Comparison of ENCODE assay signal across 8 cellular contexts in the genomic region with DNA sequence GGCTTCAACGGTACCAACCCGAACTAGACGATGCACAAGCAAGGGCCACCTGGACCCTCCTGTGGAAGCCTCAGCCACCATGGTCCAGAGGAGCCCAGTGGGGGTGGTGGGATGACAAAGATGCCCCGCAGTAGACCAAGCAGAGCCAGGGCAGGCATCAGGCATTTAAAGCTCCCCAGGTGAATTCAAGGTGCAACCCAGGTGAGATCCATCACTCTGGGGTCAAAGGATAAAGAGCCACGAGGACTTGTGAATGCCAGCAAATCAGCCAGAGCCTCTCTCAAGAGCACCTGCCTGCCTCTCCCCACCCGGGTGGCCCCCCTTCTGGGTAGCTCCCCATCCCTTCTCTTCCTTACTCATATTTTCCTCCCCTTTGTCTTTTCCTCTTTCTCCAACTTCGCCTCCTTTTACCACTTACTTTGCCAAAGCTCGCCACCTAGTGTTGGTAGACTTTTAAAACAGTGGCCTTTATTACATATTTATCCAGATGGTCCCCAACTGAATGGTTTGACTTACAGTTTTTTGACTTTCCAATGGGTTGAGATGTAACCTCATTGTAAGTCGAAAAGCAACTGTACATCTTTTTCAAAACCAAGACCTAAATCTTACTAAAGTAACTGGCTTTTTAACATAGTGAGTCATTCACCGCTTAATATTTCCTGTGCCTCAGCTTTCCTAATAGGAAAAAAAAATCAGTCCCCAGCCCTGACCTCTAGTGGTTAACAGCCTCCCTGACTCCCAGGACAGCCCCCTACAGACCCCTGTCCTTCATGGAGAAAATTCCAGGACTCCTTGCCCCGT. TPM values are rescaled to one million over a fixed set of nuclear protein-coding genes. Genes with fewer than 3 reads are reported as not detected.
DNase-seq lines count a peak whose midpoint lies in the region; ATAC-seq and TF ChIP-seq lines count a peak whose summit lies in the region.

No MANE protein-coding gene starts in this region.

- H3K27me3 ChIP-seq in SU-DHL-6 (ENCODE audit: low read length): no peaks in the 10 kb centered on the region
- H3K27me3 ChIP-seq in esophagus squamous epithelium: no peaks in the 10 kb centered on the region
- no peaks in the 10 kb centered on the region for H3K27me3 ChIP-seq in neural cell (ENCODE audit: insufficient read depth, low read depth, low read length)

- TF ChIP-seq CTCF in SU-DHL-6 (IDR thresholded peaks at IDR 0.05; ENCODE audit: insufficient read depth, low read length, poor library complexity, severe bottlenecking) (peak; percentile 65), esophagus squamous epithelium (IDR thresholded peaks at IDR 0.05) (peak; percentile 21 to 72 (median 52)), neural cell (IDR thresholded peaks at IDR 0.05; ENCODE audit: poor library complexity, severe bottlenecking) (peak; percentile 70)

- H3K27ac ChIP-seq in SU-DHL-6 (ENCODE audit: low read depth, low read length) (no peak overlapping the region), esophagus squamous epithelium (no peak overlapping the region), neural cell (ENCODE audit: low read length) (no peak overlapping the region)

- TF ChIP-seq RAD21 in neural cell (conservative IDR thresholded peaks at IDR 0.05): peak; percentile 69

- H3K4me3 ChIP-seq in SU-DHL-6 (ENCODE audit: insufficient read depth, low read length, poor library complexity, severe bottlenecking) (no peak overlapping the region), esophagus squamous epithelium (no peak overlapping the region), neural cell (ENCODE audit: low read length) (no peak overlapping the region)

- H3F3A ChIP-seq in SU-DHL-6 (ENCODE audit: insufficient read depth) (no peaks in the 10 kb centered on the region), neural cell (ENCODE audit: insufficient read depth, low read length, poor library complexity, severe bottlenecking) (no peaks in the 10 kb centered on the region)

- no peak for ATAC-seq in HG02970 (IDR thresholded peaks at IDR 0.05; ENCODE audit: low FRiP score, unreplicated experiment)

- H3K4me2 ChIP-seq in SU-DHL-6 (ENCODE audit: low read depth, low read length, poor library complexity, severe bottlenecking) (no peak overlapping the region), neural cell (ENCODE audit: low read length) (no peak overlapping the region)

- H3K36me3 ChIP-seq in SU-DHL-6 (ENCODE audit: low read length) (no peaks in the 10 kb centered on the region), esophagus squamous epithelium (no peaks in the 10 kb centered on the region), neural cell (ENCODE audit: insufficient read depth, low read length) (no peaks in the 10 kb centered on the region)

- H4K20me1 ChIP-seq in SU-DHL-6 (ENCODE audit: low read depth, low read length) (no peaks in the 10 kb centered on the region), neural cell (ENCODE audit: insufficient read depth) (no peaks in the 10 kb centered on the region)

- H3K4me1 ChIP-seq in esophagus squamous epithelium: peaks cover 0 to 9% (median 0%) of the 10 kb centered on the region in 3 donors

- H3K9ac ChIP-seq in SU-DHL-6 (ENCODE audit: low read length) (no peak overlapping the region), neural cell (ENCODE audit: low read length) (no peak overlapping the region)

- peak; percentile 25 for DNase-seq in activated CD4-positive, CD25-positive, alpha-beta regulatory T cell treated with anti-CD3 and anti-CD28 coated beads, Interleukin-2, amount 50 U/mL, for 72 hours
- no peak for DNase-seq in activated CD4-positive, CD25-positive, alpha-beta regulatory T cell (lab: John Stamatoyannopoulos, UW)
- DNase-seq in Kasumi-1 (lab: John Stamatoyannopoulos, UW): peak; percentile 38 to 52
- DNase-seq in esophagus squamous epithelium (lab: John Stamatoyannopoulos, UW): no peak
- no peak for DNase-seq in mucosa of gallbladder (ENCODE audit: low spot score)

- intact Hi-C loops in esophagus squamous epithelium (cut with DNase I): loop anchor here (5.0 to 10.0 kb wide), 2 partner anchors 55 to 153 kb away; no protein-coding TSS in a partner anchor

- H2AFZ ChIP-seq in SU-DHL-6 (ENCODE audit: low read depth, low read length, severe bottlenecking) (no peak overlapping the region), neural cell (ENCODE audit: low read depth, low read length) (no peak overlapping the region)

- H3K9me2 ChIP-seq in SU-DHL-6 (replicated peaks; ENCODE audit: insufficient read depth, low read length) (no peaks in the 10 kb centered on the region), neural cell (ENCODE audit: insufficient read depth, low read length) (no peaks in the 10 kb centered on the region)

- H3K9me3 ChIP-seq in SU-DHL-6 (ENCODE audit: insufficient read depth, low read length) (no peaks in the 10 kb centered on the region), esophagus squamous epithelium (no peaks in the 10 kb centered on the region), neural cell (ENCODE audit: low read length) (no peaks in the 10 kb centered on the region)

- no peak for TF ChIP-seq POLR2A in esophagus squamous epithelium (IDR thresholded peaks at IDR 0.05)

- WGBS in esophagus squamous epithelium, 2 donors: 35 to 42% methylated on average over 9 to 11 of the region's 11 CpGs

- no peaks in the 10 kb centered on the region for H3K79me2 ChIP-seq in SU-DHL-6 (ENCODE audit: insufficient read depth, low read length)
- no peaks in the 10 kb centered on the region for H3K79me2 ChIP-seq in neural cell (replicated peaks; ENCODE audit: insufficient read depth, low read length)

- no peak for TF ChIP-seq EP300 in neural cell (conservative IDR thresholded peaks at IDR 0.05; ENCODE audit: poor library complexity, severe bottlenecking)

TF ChIP-seq in neural cell, 6 proteins besides CTCF, POLR2A, EP300 and RAD21:
- TF ChIP-seq, protein P1, sequence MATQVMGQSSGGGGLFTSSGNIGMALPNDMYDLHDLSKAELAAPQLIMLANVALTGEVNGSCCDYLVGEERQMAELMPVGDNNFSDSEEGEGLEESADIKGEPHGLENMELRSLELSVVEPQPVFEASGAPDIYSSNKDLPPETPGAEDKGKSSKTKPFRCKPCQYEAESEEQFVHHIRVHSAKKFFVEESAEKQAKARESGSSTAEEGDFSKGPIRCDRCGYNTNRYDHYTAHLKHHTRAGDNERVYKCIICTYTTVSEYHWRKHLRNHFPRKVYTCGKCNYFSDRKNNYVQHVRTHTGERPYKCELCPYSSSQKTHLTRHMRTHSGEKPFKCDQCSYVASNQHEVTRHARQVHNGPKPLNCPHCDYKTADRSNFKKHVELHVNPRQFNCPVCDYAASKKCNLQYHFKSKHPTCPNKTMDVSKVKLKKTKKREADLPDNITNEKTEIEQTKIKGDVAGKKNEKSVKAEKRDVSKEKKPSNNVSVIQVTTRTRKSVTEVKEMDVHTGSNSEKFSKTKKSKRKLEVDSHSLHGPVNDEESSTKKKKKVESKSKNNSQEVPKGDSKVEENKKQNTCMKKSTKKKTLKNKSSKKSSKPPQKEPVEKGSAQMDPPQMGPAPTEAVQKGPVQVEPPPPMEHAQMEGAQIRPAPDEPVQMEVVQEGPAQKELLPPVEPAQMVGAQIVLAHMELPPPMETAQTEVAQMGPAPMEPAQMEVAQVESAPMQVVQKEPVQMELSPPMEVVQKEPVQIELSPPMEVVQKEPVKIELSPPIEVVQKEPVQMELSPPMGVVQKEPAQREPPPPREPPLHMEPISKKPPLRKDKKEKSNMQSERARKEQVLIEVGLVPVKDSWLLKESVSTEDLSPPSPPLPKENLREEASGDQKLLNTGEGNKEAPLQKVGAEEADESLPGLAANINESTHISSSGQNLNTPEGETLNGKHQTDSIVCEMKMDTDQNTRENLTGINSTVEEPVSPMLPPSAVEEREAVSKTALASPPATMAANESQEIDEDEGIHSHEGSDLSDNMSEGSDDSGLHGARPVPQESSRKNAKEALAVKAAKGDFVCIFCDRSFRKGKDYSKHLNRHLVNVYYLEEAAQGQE (IDR thresholded peaks at IDR 0.05; ENCODE audit: borderline replicate concordance): no peak
- TF ChIP-seq SMC3 (conservative IDR thresholded peaks at IDR 0.05; ENCODE audit: poor library complexity): peak; percentile 74

RNA-seq across cellular contexts. Expression of a gene that starts 18.8 kb away (rescaled TPM):
- total RNA-seq in esophagus squamous epithelium (10 to 100 TPM in 3 of 4 donors, 1 to 10 TPM in 1; 7.4 to 28.2 (median 21.2) TPM), mucosa of gallbladder (3.2 TPM)
- not detected in 2 replicates for polyA plus RNA-seq in neural cell
- polyA minus RNA-seq in neural cell: not detected in 2 replicates

RNA-seq across cellular contexts. Expression of a gene that starts 43.3 kb away (rescaled TPM):
- total RNA-seq in esophagus squamous epithelium: 1 to 10 TPM in 1 of 4 donors, under 1 TPM in 3; 0.19 to 5.9 (median 0.23) TPM
- not detected in 2 replicates for polyA plus RNA-seq in neural cell
- not detected in 2 replicates for polyA minus RNA-seq in neural cell
- not detected for total RNA-seq in mucosa of gallbladder

Comparison
In these comparisons a context has a peak if more than half of its experiments do, and no peak if none do; other contexts are left out.
1. DNase-seq: peak in activated CD4-positive, CD25-positive, alpha-beta regulatory T cell treated with anti-CD3 and anti-CD28 coated beads, Interleukin-2, amount 50 U/mL, for 72 hours (single experiment) and Kasumi-1 (2 of 2); none in activated CD4-positive, CD25-positive, alpha-beta regulatory T cell (0 of 4), esophagus squamous epithelium (single experiment) and mucosa of gallbladder (single experiment).
2. Peak in every context shown above with its lines, with median percentiles within 50 percentile points of each other: CTCF ChIP-seq.